20 cellular contexts compared by ENCODE assay signal in the genomic region with DNA sequence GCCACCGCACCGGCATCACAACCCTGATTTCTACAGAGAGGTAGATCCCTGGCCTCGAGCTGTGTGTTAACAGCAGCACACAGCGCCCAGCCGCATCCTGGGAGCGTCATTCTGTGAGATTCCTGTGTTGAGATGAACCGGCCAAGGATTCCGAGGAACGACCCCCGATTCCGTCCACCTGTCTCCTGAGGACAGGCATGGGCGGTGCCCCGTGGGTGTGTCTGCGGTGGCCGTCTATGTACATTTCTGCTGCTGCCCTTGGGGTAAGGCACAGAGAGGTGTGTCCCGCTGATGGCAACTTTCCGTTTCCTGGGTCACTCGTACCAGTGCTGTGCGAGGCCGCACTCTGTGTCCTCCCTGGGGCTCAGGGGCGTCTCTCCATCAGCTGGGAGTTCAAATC. TPM values are rescaled to one million over a fixed set of nuclear protein-coding genes. Genes with fewer than 3 reads are reported as not detected.
DNase-seq lines count a peak whose midpoint lies in the region; ATAC-seq and TF ChIP-seq lines count a peak whose summit lies in the region.
"Had no signal": no experiment of that assay in that cellular context is flagged by ENCODE, and none has a peak within 500 bp of the region (broad histone marks: within the 10 kb centered on the region; RNA-seq: fewer than 3 reads in every experiment).

No MANE protein-coding gene starts in this region.

- H3K27ac ChIP-seq in left ventricle myocardium inferior (replicated peaks) (peak overlapping the region; percentile 83), lower lobe of right lung (peak overlapping the region; percentile 65), uterus (peak overlapping the region; percentile 28 to 46)
- H3K27ac ChIP-seq: KMS-11 had no signal

- TF ChIP-seq CTCF in left ventricle myocardium inferior (IDR thresholded peaks at IDR 0.05; ENCODE audit: borderline replicate concordance) (no peak), lower lobe of right lung (IDR thresholded peaks at IDR 0.05) (no peak), uterus (IDR thresholded peaks at IDR 0.05) (no peak)

- DNase-seq in left ventricle myocardium inferior: no peak
- no peak for DNase-seq in left cardiac atrium
- no peak for DNase-seq in lower lobe of right lung
- peak; percentile 71 for DNase-seq in posterior vena cava (ENCODE audit: low spot score)
- DNase-seq in uterus: no peak
- no peak for DNase-seq in SHP77 (lab: John Stamatoyannopoulos, UW)
- no peak for DNase-seq in activated CD4-positive, CD25-positive, alpha-beta regulatory T cell treated with anti-CD3 and anti-CD28 coated beads, Interleukin-2, amount 50 U/mL, for 72 hours
- DNase-seq: DMS79 treated with DMSO at 0.1 percent for 48 hours, NCI-H1048, NCI-H146, NCI-H2081, NCI-H748 treated with DMSO at 0.1 percent for 48 hours, OCI-M1 had no signal

- H3K36me3 ChIP-seq in left ventricle myocardium inferior (peaks cover 77% of the 10 kb centered on the region), lower lobe of right lung (peaks cover 81% of the 10 kb centered on the region), uterus (no peaks in the 10 kb centered on the region)

- H3K27me3 ChIP-seq in left ventricle myocardium inferior (ENCODE audit: low read depth): no peaks in the 10 kb centered on the region
- H3K27me3 ChIP-seq in lower lobe of right lung (ENCODE audit: low read depth): no peaks in the 10 kb centered on the region
- no peaks in the 10 kb centered on the region for H3K27me3 ChIP-seq in uterus

- H3K9me3 ChIP-seq in left ventricle myocardium inferior (replicated peaks) (no peaks in the 10 kb centered on the region), lower lobe of right lung (no peaks in the 10 kb centered on the region), uterus (no peaks in the 10 kb centered on the region)
- H3K9me3 ChIP-seq: BLaER1 treated with 17β-estradiol and CSF1 and Interleukin-3, amounts not matched to agents 10 nM and 100 nM; HAP-1 had no signal

- TF ChIP-seq POLR2A in uterus (IDR thresholded peaks at IDR 0.05): no peak

- ATAC-seq in left cardiac atrium (no peak), lower lobe of right lung (no peak), HG02571 (IDR thresholded peaks at IDR 0.05; ENCODE audit: unreplicated experiment) (no peak)

- peaks cover 47% of the 10 kb centered on the region for H3K4me1 ChIP-seq in left ventricle myocardium inferior
- H3K4me1 ChIP-seq in lower lobe of right lung: peaks cover 43% of the 10 kb centered on the region
- no peaks in the 10 kb centered on the region for H3K4me1 ChIP-seq in uterus
- H3K4me1 ChIP-seq: HAP-1 had no signal

- H3K4me3 ChIP-seq in left ventricle myocardium inferior (no peak overlapping the region), lower lobe of right lung (no peak overlapping the region), uterus (no peak overlapping the region)
- H3K4me3 ChIP-seq: BLaER1 treated with 17β-estradiol and CSF1 and Interleukin-3, amounts not matched to agents 10 nM and 100 nM; HAP-1 had no signal

- intact Hi-C loops in left ventricle myocardium inferior (cut with micrococcal nuclease): no loop called here
- intact Hi-C loops in left cardiac atrium (cut with DNase I): no loop called here
- intact Hi-C loops in lower lobe of right lung (cut with DNase I): no loop called here
- intact Hi-C loops in posterior vena cava (cut with DNase I): no loop called here
- intact Hi-C loops in uterus (cut with DNase I; ENCODE audit: low total_unique reads): no loop called here

RNA-seq across cellular contexts. Expression of a gene that starts 16.1 kb away (rescaled TPM):
- total RNA-seq in left ventricle myocardium inferior (1.1 TPM), left cardiac atrium (1 to 10 TPM; 2.3 TPM), lower lobe of right lung (22.5 TPM), posterior vena cava (1 to 10 TPM; 1.2 to 4.6 TPM), uterus (10 to 100 TPM in 1 of 4 donors, 1 to 10 TPM in 2, under 1 TPM in 1; 0.07 to 20.0 (median 6.3) TPM)
- total RNA-seq: G401, M059J, NCI-H460 had no signal

RNA-seq across cellular contexts. Expression of a gene that starts 43.5 kb away (rescaled TPM):
- total RNA-seq in left ventricle myocardium inferior: 24.4 TPM
- total RNA-seq in left cardiac atrium: 10 to 100 TPM; 23.7 to 33.0 TPM
- 56.6 TPM for total RNA-seq in lower lobe of right lung
- total RNA-seq in posterior vena cava: 10 to 100 TPM; 34.6 to 36.5 TPM
- total RNA-seq in uterus: 100 to 1,000 TPM in 2 of 4 donors, 10 to 100 TPM in 2; 21.2 to 149 (median 92.3) TPM
